In the genomic region with DNA sequence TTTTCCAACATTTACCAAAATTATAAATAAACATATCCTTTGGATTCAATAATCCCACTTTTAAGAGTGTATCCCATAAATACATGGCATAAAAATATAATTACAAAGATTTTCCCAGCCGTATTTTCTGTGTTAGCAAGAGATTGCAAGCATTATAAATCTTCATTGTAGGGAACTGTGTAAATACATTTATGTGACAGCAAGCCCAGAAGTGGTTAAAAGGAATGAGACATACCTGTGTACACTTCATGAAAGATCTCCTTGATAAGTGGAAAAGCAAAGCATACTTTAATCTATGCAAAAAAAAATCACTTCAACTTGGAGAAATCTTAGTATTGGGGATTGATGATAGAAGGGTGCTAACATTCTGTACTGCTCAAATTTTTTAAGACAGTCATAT, we compare ENCODE assay signal across 8 cellular contexts.
"Had no signal": no experiment of that assay in that cellular context is flagged by ENCODE, and none has a peak within 500 bp of the region (broad histone marks: within the 10 kb centered on the region; RNA-seq: fewer than 3 reads in every experiment).

No MANE protein-coding gene starts in this region.

- H3K36me3 ChIP-seq: HAP-1 had no signal

- DNase-seq: GM23248, GOT3, H7, HFFc6, KBM-7 had no signal

- H3K27ac ChIP-seq: GM23248, KMS-11 had no signal

- H3K9ac ChIP-seq: GM23248, KMS-11 had no signal

- H3K4me2 ChIP-seq: KMS-11 had no signal

- H3K9me3 ChIP-seq: HAP-1 had no signal

- H2AFZ ChIP-seq: GM23248 had no signal

- ATAC-seq: HCT116 had no signal

- H3K4me3 ChIP-seq: GM23248, HAP-1 had no signal
